In genomic region chr2:20080839-20081348, GRCh38 we compare ENCODE assay signal across 24 cellular contexts. TPM values are rescaled to one million over a fixed set of nuclear protein-coding genes. Genes with fewer than 3 reads are reported as not detected.
A peak's percentile ranks its signal among the peaks of the same experiment; 100 is the strongest.
DNase-seq lines count a peak whose midpoint lies in the region; ATAC-seq and TF ChIP-seq lines count a peak whose summit lies in the region.
"Had no signal": no experiment of that assay in that cellular context is flagged by ENCODE, and none has a peak within 500 bp of the region (broad histone marks: within the 10 kb centered on the region; RNA-seq: fewer than 3 reads in every experiment).

No MANE protein-coding gene starts in this region.

- H3K9me3 Mint-ChIP-seq in WTC11: peaks cover 11% of the 10 kb centered on the region; the same call in 1 of the 2 replicates
- H3K9me3 Mint-ChIP-seq in nephron: peaks cover 3% of the 10 kb centered on the region
- H3K9me3 Mint-ChIP-seq: activated T-cell treated with anti-CD3 and anti-CD28 coated beads, Interleukin-2, amount 50 U/mL, for 24 hours; T-helper 2 cell treated with Interferon-gamma antibody and Interleukin-4, amounts not matched to agents 5 μg/mL and 100 μg/mL, for 36 hours had no signal

- no peaks in the 10 kb centered on the region for H3K36me3 ChIP-seq in breast epithelium
- H3K36me3 ChIP-seq: BLaER1, MG63 had no signal

- H3K4me1 Mint-ChIP-seq in WTC11 (peaks cover 8% of the 10 kb centered on the region), nephron (peaks cover 28% of the 10 kb centered on the region)

- H3K27me3 ChIP-seq in breast epithelium: no peaks in the 10 kb centered on the region
- H3K27me3 ChIP-seq: BLaER1, MG63 had no signal

- H3K4me3 Mint-ChIP-seq in WTC11: no peak overlapping the region
- H3K4me3 Mint-ChIP-seq in nephron: peak overlapping the region in 1 of 3 experiments; percentile 17
- H3K4me3 Mint-ChIP-seq: activated T-cell treated with anti-CD3 and anti-CD28 coated beads, Interleukin-2, amount 50 U/mL, for 24 hours; T-helper 2 cell treated with Interferon-gamma antibody and Interleukin-4, amounts not matched to agents 5 μg/mL and 100 μg/mL, for 36 hours had no signal

- intact Hi-C loops in breast epithelium (cut with DNase I; ENCODE audit: low total_unique reads): no loop called here

- no peak for TF ChIP-seq CTCF in WTC11 (IDR thresholded peaks at IDR 0.05)
- TF ChIP-seq CTCF in nephron (IDR thresholded peaks at IDR 0.05; ENCODE audit: unreplicated experiment in 3 of 3): no peak
- TF ChIP-seq CTCF in breast epithelium (IDR thresholded peaks at IDR 0.05): no peak

- CTCF ChIA-PET in WTC11 (lab: Charles Lee): interaction anchor here (1.0 to 3.3 kb wide), 5 partner anchors 13 to 70 kb away, joined by 3 to 18 read pairs (median 3); no protein-coding TSS in a partner anchor

- H3K27me3 Mint-ChIP-seq in WTC11 (ENCODE audit: low read depth): no peaks in the 10 kb centered on the region; the same call in none of the 2 replicates
- H3K27me3 Mint-ChIP-seq in nephron (ENCODE audit: low read depth): no peaks in the 10 kb centered on the region

- no peaks in the 10 kb centered on the region for H3K9me3 ChIP-seq in breast epithelium
- H3K9me3 ChIP-seq: MG63 had no signal

- no peak overlapping the region for H3K27ac ChIP-seq in breast epithelium
- H3K27ac ChIP-seq: BLaER1, coronary artery had no signal

- DNase-seq in ELF-1 (ENCODE audit: low read depth, low spot score) (peak; percentile 90), NCI-H345 (lab: John Stamatoyannopoulos, UW) (peak; percentile 33), WTC11 (ENCODE audit: low spot score) (peak; percentile 33), occipital lobe (lab: John Stamatoyannopoulos, UW) (no peak), NCI-H1105 treated with DMSO at 0.1 percent for 48 hours (lab: John Stamatoyannopoulos, UW) (no peak), breast epithelium (ENCODE audit: low spot score in 2 of 2) (no peak)
- DNase-seq: activated CD4-positive, CD25-positive, alpha-beta regulatory T cell treated with anti-CD3 and anti-CD28 coated beads, Interleukin-2, amount 50 U/mL, for 72 hours; activated naive CD4-positive, alpha-beta T cell treated with Interleukin-2 at 50 U/mL for 16 hours; activated T-cell treated with anti-CD3 and anti-CD28 coated beads, Interleukin-2, amount 50 U/mL, for 24 hours; amniotic stem cell; Calu3; MG63; NCI-H1436 treated with DMSO at 0.1 percent for 48 hours; NCI-H526 treated with DMSO at 0.1 percent for 48 hours; nucleus accumbens; right cardiac atrium; RPMI8226; substantia nigra had no signal

- ATAC-seq in WTC11: peak; percentile 81
- ATAC-seq in HG02623 (IDR thresholded peaks at IDR 0.05; ENCODE audit: unreplicated experiment): no peak
- ATAC-seq: left lobe of liver had no signal

- no peak overlapping the region for H3K4me3 ChIP-seq in breast epithelium
- H3K4me3 ChIP-seq: BLaER1, coronary artery, MG63 had no signal

- H3K4me1 ChIP-seq in breast epithelium: no peaks in the 10 kb centered on the region
- H3K4me1 ChIP-seq: BLaER1 had no signal

- TF ChIP-seq POLR2A in breast epithelium (IDR thresholded peaks at IDR 0.05): no peak

- H3K36me3 Mint-ChIP-seq in WTC11: no peaks in the 10 kb centered on the region
- no peaks in the 10 kb centered on the region for H3K36me3 Mint-ChIP-seq in nephron (ENCODE audit: low read depth)

- H3K27ac Mint-ChIP-seq in WTC11 (no peak overlapping the region), nephron (peak overlapping the region; percentile 79 to 88 (median 86))
- H3K27ac Mint-ChIP-seq: activated T-cell treated with anti-CD3 and anti-CD28 coated beads, Interleukin-2, amount 50 U/mL, for 24 hours; T-helper 2 cell treated with Interferon-gamma antibody and Interleukin-4, amounts not matched to agents 5 μg/mL and 100 μg/mL, for 36 hours had no signal

- POLR2A ChIA-PET in WTC11 (lab: Charles Lee): no interaction called here

TF ChIP-seq in WTC11, 78 proteins besides CTCF, POLR2A, EP300 and RAD21:
- peak; percentile 77; the same call in 1 of the 2 replicates for TF ChIP-seq ZNF423 (CRISPR knock-in tag; IDR thresholded peaks at IDR 0.05)
- TF ChIP-seq, protein P1, sequence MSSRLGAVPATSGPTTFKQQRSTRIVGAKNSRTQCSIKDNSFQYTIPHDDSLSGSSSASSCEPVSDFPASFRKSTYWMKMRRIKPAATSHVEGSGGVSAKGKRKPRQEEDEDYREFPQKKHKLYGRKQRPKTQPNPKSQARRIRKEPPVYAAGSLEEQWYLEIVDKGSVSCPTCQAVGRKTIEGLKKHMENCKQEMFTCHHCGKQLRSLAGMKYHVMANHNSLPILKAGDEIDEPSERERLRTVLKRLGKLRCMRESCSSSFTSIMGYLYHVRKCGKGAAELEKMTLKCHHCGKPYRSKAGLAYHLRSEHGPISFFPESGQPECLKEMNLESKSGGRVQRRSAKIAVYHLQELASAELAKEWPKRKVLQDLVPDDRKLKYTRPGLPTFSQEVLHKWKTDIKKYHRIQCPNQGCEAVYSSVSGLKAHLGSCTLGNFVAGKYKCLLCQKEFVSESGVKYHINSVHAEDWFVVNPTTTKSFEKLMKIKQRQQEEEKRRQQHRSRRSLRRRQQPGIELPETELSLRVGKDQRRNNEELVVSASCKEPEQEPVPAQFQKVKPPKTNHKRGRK (CRISPR knock-in tag; IDR thresholded peaks at IDR 0.05; ENCODE audit: borderline replicate concordance): no peak

RNA-seq across cellular contexts. Expression of gene LAPTM4A, which starts 29.5 kb away (rescaled TPM):
- 163 to 166 TPM (median 165 TPM) in 3 replicates for total RNA-seq in WTC11 (2021)
- total RNA-seq in occipital lobe: 93.6 TPM
- total RNA-seq in breast epithelium: 100 to 1,000 TPM; 199 to 349 (median 264) TPM

Comparison
In these comparisons a context has a peak if more than half of its experiments do, and no peak if none do; other contexts are left out.
1. DNase-seq: peak in ELF-1 (single experiment), NCI-H345 (single experiment) and WTC11 (single experiment); none in occipital lobe (single experiment), NCI-H1105 treated with DMSO at 0.1 percent for 48 hours (single experiment) and breast epithelium (0 of 2).